Comparison of ENCODE assay signal across 8 cellular contexts in the genomic region with DNA sequence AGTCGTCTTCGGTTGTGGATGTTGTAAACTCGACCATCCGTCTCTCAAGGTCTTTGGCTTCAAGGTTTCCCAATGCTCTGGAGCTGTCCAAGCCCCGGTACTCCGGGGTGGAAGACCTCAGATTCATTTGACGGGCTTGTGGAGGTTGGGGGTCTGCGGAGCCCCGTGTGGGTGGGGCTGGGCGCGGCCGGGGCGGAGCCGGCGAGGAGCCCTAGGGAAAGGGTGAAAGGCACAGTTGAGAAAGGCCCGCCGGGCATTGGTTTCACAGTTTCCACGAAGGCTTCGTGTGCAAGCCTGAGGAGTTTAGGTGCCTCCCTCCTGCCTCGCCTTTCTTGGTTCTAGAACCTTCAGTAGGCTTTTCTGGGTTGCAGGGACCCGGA. TPM values are rescaled to one million over a fixed set of nuclear protein-coding genes. Genes with fewer than 3 reads are reported as not detected.
DNase-seq lines count a peak whose midpoint lies in the region; ATAC-seq and TF ChIP-seq lines count a peak whose summit lies in the region.

No MANE protein-coding gene starts in this region.

- H3K27me3 Mint-ChIP-seq in naive thymus-derived CD4-positive, alpha-beta T cell, result peaks cover 0 to 45% (median 0%) of the 10 kb centered on the region in 5 donors

- H3K36me3 Mint-ChIP-seq in naive thymus-derived CD4-positive, alpha-beta T cell, result peaks cover 0 to 19% (median 0%) of the 10 kb centered on the region in 5 donors

- H3K27ac Mint-ChIP-seq in naive thymus-derived CD4-positive, alpha-beta T cell, result peak overlapping the region; percentile 92 to 98 (median 96)

- H3K9me3 ChIP-seq in HUES6 (ENCODE audit: control insufficient read depth, insufficient read depth, low read depth, low read length), result no peaks in the 10 kb centered on the region
- no peaks in the 10 kb centered on the region for H3K9me3 ChIP-seq in effector memory CD4-positive, alpha-beta T cell (ENCODE audit: control insufficient read depth, low read length)
- no peaks in the 10 kb centered on the region for H3K9me3 ChIP-seq in naive thymus-derived CD4-positive, alpha-beta T cell (ENCODE audit: control insufficient read depth in 2 of 3, low read length in 3 of 3)

- H3K27ac ChIP-seq in C4-2B (peak overlapping the region; percentile 97), HUES6 (ENCODE audit: low read depth, low read length) (peak overlapping the region; percentile 28; the same call in 1 of the 2 replicates)
- peak overlapping the region; percentile 87 for H3K27ac ChIP-seq in effector memory CD4-positive, alpha-beta T cell (ENCODE audit: insufficient read depth, low read length, poor library complexity, severe bottlenecking)
- H3K27ac ChIP-seq in naive thymus-derived CD4-positive, alpha-beta T cell (ENCODE audit: low read depth, low read length), result peak overlapping the region; percentile 76

- peak overlapping the region; percentile 61 for H3K9ac ChIP-seq in HUES6 (ENCODE audit: low read length)

- peaks cover 0 to 7% (median 0%) of the 10 kb centered on the region in 11 donors for H3K9me3 Mint-ChIP-seq in naive thymus-derived CD4-positive, alpha-beta T cell

- peak overlapping the region; percentile 77 for H3K4me3 ChIP-seq in HUES6 (ENCODE audit: low read depth, low read length)
- peak overlapping the region; percentile 13 for H3K4me3 ChIP-seq in effector memory CD4-positive, alpha-beta T cell (ENCODE audit: insufficient read depth, low read depth, low read length, poor library complexity, severe bottlenecking)
- H3K4me3 ChIP-seq in naive thymus-derived CD4-positive, alpha-beta T cell (ENCODE audit: low read length), result peak overlapping the region; percentile 64

- H3K4me3 Mint-ChIP-seq in naive thymus-derived CD4-positive, alpha-beta T cell, result peak overlapping the region; percentile 90 to 100 (median 92)

- ATAC-seq in naive thymus-derived CD4-positive, alpha-beta T cell, result no peak
- ATAC-seq in HG02571 (IDR thresholded peaks at IDR 0.05; ENCODE audit: unreplicated experiment), result no peak

- H3K4me1 Mint-ChIP-seq in naive thymus-derived CD4-positive, alpha-beta T cell, result peaks cover 13 to 59% (median 45%) of the 10 kb centered on the region in 7 donors

- H3K4me1 ChIP-seq in HUES6 (ENCODE audit: control insufficient read depth, insufficient read depth, low read length), result peaks cover 12% of the 10 kb centered on the region
- peaks cover 21% of the 10 kb centered on the region for H3K4me1 ChIP-seq in effector memory CD4-positive, alpha-beta T cell (ENCODE audit: control insufficient read depth, insufficient read depth, low read length, poor library complexity, severe bottlenecking)
- H3K4me1 ChIP-seq in naive thymus-derived CD4-positive, alpha-beta T cell (ENCODE audit: control insufficient read depth in 2 of 2, insufficient read depth in 2 of 2, low read length in 2 of 2), result peaks cover 20 to 28% of the 10 kb centered on the region in 2 donors

- TF ChIP-seq CTCF in C4-2B (conservative IDR thresholded peaks at IDR 0.05), result no peak

- CTCF ChIA-PET in naive thymus-derived CD4-positive, alpha-beta T cell (lab: Charles Lee), result interaction anchor here (0.6 to 2.7 kb wide), 4 partner anchors 34 to 765 kb away, joined by 3 to 13 read pairs (median 5); a partner anchor contains a TSS

- POLR2A ChIA-PET in naive thymus-derived CD4-positive, alpha-beta T cell (lab: Charles Lee), result interaction anchor here (0.7 to 2.3 kb wide), 15 partner anchors 12 to 1434 kb away, joined by 3 to 19 read pairs (median 6); a partner anchor contains a TSS

- no peaks in the 10 kb centered on the region for H3K36me3 ChIP-seq in HUES6 (ENCODE audit: control insufficient read depth, insufficient read depth, low read length)
- H3K36me3 ChIP-seq in effector memory CD4-positive, alpha-beta T cell (ENCODE audit: control insufficient read depth, insufficient read depth, low read length), result no peaks in the 10 kb centered on the region
- no peaks in the 10 kb centered on the region for H3K36me3 ChIP-seq in naive thymus-derived CD4-positive, alpha-beta T cell (ENCODE audit: control insufficient read depth in 2 of 3, insufficient read depth in 3 of 3, low read length in 3 of 3)

- DNase-seq in effector memory CD4-positive, alpha-beta T cell, result no peak
- peak in 1 of 9 donors; percentile 8 for DNase-seq in naive thymus-derived CD4-positive, alpha-beta T cell
- DNase-seq in NK-92 (lab: John Stamatoyannopoulos, UW; ENCODE audit: unreplicated experiment), result no peak
- DNase-seq in DMS79 (lab: John Stamatoyannopoulos, UW), result no peak
- no peak for DNase-seq in kidney glomerular epithelial cell (lab: John Stamatoyannopoulos, UW)

- intact Hi-C loops in naive thymus-derived CD4-positive, alpha-beta T cell (cut with micrococcal nuclease), result loop anchor here (1.0 to 10.0 kb wide), 19 partner anchors 31 to 1851 kb away; a partner anchor contains a TSS

- H3K27me3 ChIP-seq in HUES6 (ENCODE audit: control insufficient read depth, insufficient read depth, low read length), result peaks cover 23% of the 10 kb centered on the region
- H3K27me3 ChIP-seq in effector memory CD4-positive, alpha-beta T cell (replicated peaks; ENCODE audit: control insufficient read depth, insufficient read depth, low read length, poor library complexity, severe bottlenecking), result no peaks in the 10 kb centered on the region
- no peaks in the 10 kb centered on the region for H3K27me3 ChIP-seq in naive thymus-derived CD4-positive, alpha-beta T cell (ENCODE audit: control insufficient read depth in 2 of 2, insufficient read depth in 2 of 2, low read length in 2 of 2)

RNA-seq across cellular contexts. Expression of a gene that starts 0.4 kb away (rescaled TPM):
- 10 to 100 TPM; 35.8 to 73.8 (median 47.3) TPM for total RNA-seq in naive thymus-derived CD4-positive, alpha-beta T cell
- polyA plus RNA-seq in naive thymus-derived CD4-positive, alpha-beta T cell, result 10 to 100 TPM; 12.7 to 25.1 TPM

Comparison
In these comparisons a context has a peak if more than half of its experiments do, and no peak if none do; other contexts are left out.
1. H3K27ac ChIP-seq: peak in every context shown above with its lines; median percentile 97 in C4-2B; 87 in effector memory CD4-positive, alpha-beta T cell; 76 in naive thymus-derived CD4-positive, alpha-beta T cell; 28 in HUES6.
2. H3K4me3 ChIP-seq: peak in every context shown above with its lines; median percentile 77 in HUES6; 64 in naive thymus-derived CD4-positive, alpha-beta T cell; 13 in effector memory CD4-positive, alpha-beta T cell.